In genomic region chr18:75135158-75135725, GRCh38 we compare ENCODE assay signal across 26 cellular contexts.
"Had no signal": no experiment of that assay in that cellular context is flagged by ENCODE, and none has a peak within 500 bp of the region (broad histone marks: within the 10 kb centered on the region; RNA-seq: fewer than 3 reads in every experiment).

No MANE protein-coding gene starts in this region.

- H3K27ac Mint-ChIP-seq: activated naive CD4-positive, alpha-beta T cell treated with anti-CD3 and anti-CD28 coated beads, Interleukin-2, amount 50 U/mL, for 24 hours; activated naive CD8-positive, alpha-beta T cell treated with anti-CD3 and anti-CD28 coated beads, Interleukin-2, amount 50 U/mL, for 24 hours; activated T-helper 2 cell treated with anti-CD3 and anti-CD28 coated beads, Interferon-gamma antibody, Interleukin-2, Interleukin-4, amounts not matched to agents 10 μg/mL and 5 μg/mL and 100 μg/mL, durations not matched to agents 14 hours and 24 hours and 36 hours; effector memory CD8-positive, alpha-beta T cell; nephron; stimulated activated effector memory CD8-positive, alpha-beta T cell treated with anti-CD3 and anti-CD28 coated beads, Interleukin-12 subunit alpha, Interleukin-12 subunit beta, amount 100 ng/mL, for 72 hours; stimulated activated naive CD8-positive, alpha-beta T cell treated with anti-CD3 and anti-CD28 coated beads, Interleukin-15, Interleukin-2, amounts not matched to agents 100 ng/mL and 50 ng/mL, for 24 hours; type B pancreatic cell had no signal

- H3K4me1 ChIP-seq: heart right ventricle, left lung, lower lobe of right lung, parathyroid adenoma, uterus had no signal

- H3K27ac ChIP-seq: heart right ventricle, left lung, lower lobe of right lung, parathyroid adenoma, SK-N-MC, skin epidermis, uterus had no signal

- ATAC-seq: activated naive CD8-positive, alpha-beta T cell treated with anti-CD3 and anti-CD28 coated beads, Interleukin-2, amount 50 U/mL, for 24 hours; effector memory CD8-positive, alpha-beta T cell; esophagus mucosa; left lung; lower lobe of right lung; mucosa of descending colon; sciatic nerve; stimulated activated effector memory CD8-positive, alpha-beta T cell treated with anti-CD3 and anti-CD28 coated beads, Interleukin-12 subunit alpha, Interleukin-12 subunit beta, amount 100 ng/mL, for 72 hours had no signal

- H3K27me3 ChIP-seq: left lung, uterus had no signal

- H3K27me3 Mint-ChIP-seq: activated naive CD4-positive, alpha-beta T cell treated with anti-CD3 and anti-CD28 coated beads, Interleukin-2, amount 50 U/mL, for 24 hours; activated naive CD8-positive, alpha-beta T cell treated with anti-CD3 and anti-CD28 coated beads, Interleukin-2, amount 50 U/mL, for 24 hours; stimulated activated naive CD8-positive, alpha-beta T cell treated with anti-CD3 and anti-CD28 coated beads, Interleukin-15, Interleukin-2, amounts not matched to agents 100 ng/mL and 50 ng/mL, for 24 hours had no signal

- H3K9ac ChIP-seq: parathyroid adenoma had no signal

- H2AFZ ChIP-seq: parathyroid adenoma had no signal

- H3K4me3 Mint-ChIP-seq: activated naive CD4-positive, alpha-beta T cell treated with anti-CD3 and anti-CD28 coated beads, Interleukin-2, amount 50 U/mL, for 24 hours; activated naive CD8-positive, alpha-beta T cell treated with anti-CD3 and anti-CD28 coated beads, Interleukin-2, amount 50 U/mL, for 24 hours; effector memory CD8-positive, alpha-beta T cell; nephron; stimulated activated effector memory CD8-positive, alpha-beta T cell treated with anti-CD3 and anti-CD28 coated beads, Interleukin-12 subunit alpha, Interleukin-12 subunit beta, amount 100 ng/mL, for 72 hours; stimulated activated naive CD8-positive, alpha-beta T cell treated with anti-CD3 and anti-CD28 coated beads, Interleukin-15, Interleukin-2, amounts not matched to agents 100 ng/mL and 50 ng/mL, for 24 hours; type B pancreatic cell had no signal

- DNase-seq: activated CD4-positive, alpha-beta T cell treated with anti-CD3 and anti-CD28 coated beads for 48 hours; activated CD4-positive, alpha-beta T cell treated with anti-CD3 and anti-CD28 coated beads, Interleukin-2, amount 50 U/mL, for 48 hours; activated naive CD8-positive, alpha-beta T cell treated with anti-CD3 and anti-CD28 coated beads, Interleukin-2, amount 50 U/mL, for 24 hours; activated T-cell treated with anti-CD3 and anti-CD28 coated beads, Interleukin-2, amount 50 U/mL, for 48 hours; amygdala; central memory CD4-positive, alpha-beta T cell; effector memory CD8-positive, alpha-beta T cell; foreskin melanocyte; heart right ventricle; lower lobe of right lung; mesenchymal stem cell; mucosa of descending colon; stimulated activated CD4-positive, alpha-beta T cell treated with anti-CD3 and anti-CD28 coated beads, Interleukin-4, amount 100 ng/mL, for 24 hours; uterus had no signal

- H3K36me3 ChIP-seq: heart right ventricle, left lung, lower lobe of right lung, uterus had no signal

- H3K9me3 ChIP-seq: heart right ventricle, left lung, lower lobe of right lung, mucosa of descending colon, uterus had no signal

- H3K9me3 Mint-ChIP-seq: activated naive CD4-positive, alpha-beta T cell treated with anti-CD3 and anti-CD28 coated beads, Interleukin-2, amount 50 U/mL, for 24 hours; activated naive CD8-positive, alpha-beta T cell treated with anti-CD3 and anti-CD28 coated beads, Interleukin-2, amount 50 U/mL, for 24 hours; activated T-helper 2 cell treated with anti-CD3 and anti-CD28 coated beads, Interferon-gamma antibody, Interleukin-2, Interleukin-4, amounts not matched to agents 10 μg/mL and 5 μg/mL and 100 μg/mL, durations not matched to agents 14 hours and 24 hours and 36 hours; effector memory CD8-positive, alpha-beta T cell; stimulated activated effector memory CD8-positive, alpha-beta T cell treated with anti-CD3 and anti-CD28 coated beads, Interleukin-12 subunit alpha, Interleukin-12 subunit beta, amount 100 ng/mL, for 72 hours; stimulated activated naive CD8-positive, alpha-beta T cell treated with anti-CD3 and anti-CD28 coated beads, Interleukin-15, Interleukin-2, amounts not matched to agents 100 ng/mL and 50 ng/mL, for 24 hours; type B pancreatic cell had no signal

- H3K79me2 ChIP-seq: parathyroid adenoma had no signal

- H3K4me1 Mint-ChIP-seq: activated naive CD4-positive, alpha-beta T cell treated with anti-CD3 and anti-CD28 coated beads, Interleukin-2, amount 50 U/mL, for 24 hours; activated naive CD8-positive, alpha-beta T cell treated with anti-CD3 and anti-CD28 coated beads, Interleukin-2, amount 50 U/mL, for 24 hours; stimulated activated effector memory CD8-positive, alpha-beta T cell treated with anti-CD3 and anti-CD28 coated beads, Interleukin-12 subunit alpha, Interleukin-12 subunit beta, amount 100 ng/mL, for 72 hours had no signal

- H3K36me3 Mint-ChIP-seq: activated naive CD4-positive, alpha-beta T cell treated with anti-CD3 and anti-CD28 coated beads, Interleukin-2, amount 50 U/mL, for 24 hours; stimulated activated effector memory CD8-positive, alpha-beta T cell treated with anti-CD3 and anti-CD28 coated beads, Interleukin-12 subunit alpha, Interleukin-12 subunit beta, amount 100 ng/mL, for 72 hours; type B pancreatic cell had no signal

- H3K4me3 ChIP-seq: heart right ventricle, left lung, lower lobe of right lung, mucosa of descending colon, SK-N-MC, skin epidermis, uterus had no signal
